In the genomic region with DNA sequence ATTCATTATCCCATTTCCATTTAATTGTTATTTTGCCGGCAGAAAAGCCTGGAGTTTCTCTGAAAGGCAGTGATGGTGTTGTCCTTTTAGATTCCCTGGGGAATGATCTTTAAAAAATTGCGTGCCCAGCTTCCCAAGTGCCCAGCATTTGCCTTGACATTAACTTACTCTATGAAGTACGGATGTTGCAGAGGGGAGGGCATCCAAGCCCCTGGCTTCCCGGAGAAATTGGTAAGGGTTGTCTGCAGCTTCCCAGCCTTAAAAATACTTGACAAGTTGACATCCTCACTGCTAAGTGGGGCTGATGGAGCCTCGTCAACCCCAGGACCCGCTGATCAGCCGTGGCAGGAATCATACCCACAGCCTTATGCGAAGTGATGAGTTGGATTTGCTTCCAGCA, we compare ENCODE assay signal across 1 cellular context.
TF ChIP-seq lines count a peak whose summit lies in the region.

No MANE protein-coding gene starts in this region.

TF ChIP-seq in neural cell, 6 proteins besides CTCF, POLR2A, EP300 and RAD21 (continued from another document):
- no peak for TF ChIP-seq TAF1 (IDR thresholded peaks at IDR 0.05; ENCODE audit: low read depth)
- no peak for TF ChIP-seq SMC3 (conservative IDR thresholded peaks at IDR 0.05; ENCODE audit: poor library complexity)
TF ChIP-seq in neural cell: peak in this region for 0.
